23 cellular contexts compared by ENCODE assay signal in the genomic region with DNA sequence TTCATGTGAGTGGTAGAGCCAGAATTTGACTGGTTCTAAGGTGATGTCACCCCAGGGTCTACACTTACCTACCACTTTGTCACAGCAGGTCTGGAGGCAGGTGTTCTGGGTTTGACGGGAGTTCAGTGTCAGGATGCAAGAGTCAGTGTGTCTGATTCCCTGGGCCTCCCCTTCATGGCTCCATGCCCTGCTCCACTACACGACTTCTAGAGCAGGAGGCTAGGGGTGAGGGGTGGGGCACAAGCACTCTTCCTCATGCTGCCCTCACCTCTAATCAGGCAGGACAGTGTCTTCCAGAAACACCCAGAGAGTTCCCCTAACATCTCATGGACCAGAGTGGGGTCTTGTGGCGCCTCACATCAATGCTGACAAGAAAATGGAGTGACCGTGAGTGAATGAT.
"Had no signal": no experiment of that assay in that cellular context is flagged by ENCODE, and none has a peak within 500 bp of the region (broad histone marks: within the 10 kb centered on the region; RNA-seq: fewer than 3 reads in every experiment).

No MANE protein-coding gene starts in this region.

- H3K4me3 ChIP-seq: K562, SJCRH30 had no signal

- H3K27me3 ChIP-seq: SJCRH30 had no signal

- H3K9ac ChIP-seq: KMS-11 had no signal

- H3K4me1 ChIP-seq: SJCRH30 had no signal

- H3K4me1 Mint-ChIP-seq: IgD-negative memory B cell had no signal

- H3K27ac ChIP-seq: KMS-11, RWPE1, SJCRH30 had no signal

- H3K4me2 ChIP-seq: KMS-11 had no signal

- DNase-seq: Kasumi-1, MM.1S, NCI-H1092 treated with DMSO at 0.1 percent for 48 hours, NCI-H1436, NCI-H187, NCI-H2029, NCI-H2081 treated with DMSO at 0.1 percent for 48 hours, NCI-H2171, NCI-H226, NCI-H446, NCI-H510A, NCI-H524 treated with DMSO at 0.1 percent for 48 hours, NCI-H69, NCI-H774, PC-3, SHP77 treated with DMSO at 0.1 percent for 48 hours, SJCRH30 had no signal

- H3K4me3 Mint-ChIP-seq: IgD-negative memory B cell had no signal

- H3K36me3 ChIP-seq: SJCRH30 had no signal

- H3K36me3 Mint-ChIP-seq: IgD-negative memory B cell had no signal

- ATAC-seq: K562, Panc1, PC-3, SK-N-SH treated with all-trans-retinoic acid at 6 μM for 48 hours had no signal
